30 cellular contexts compared by ENCODE assay signal in genomic region chr12:91074851-91075250, GRCh38. TPM values are rescaled to one million over a fixed set of nuclear protein-coding genes. Genes with fewer than 3 reads are reported as not detected.
DNase-seq lines count a peak whose midpoint lies in the region; ATAC-seq and TF ChIP-seq lines count a peak whose summit lies in the region.
"Had no signal": no experiment of that assay in that cellular context is flagged by ENCODE, and none has a peak within 500 bp of the region (broad histone marks: within the 10 kb centered on the region; RNA-seq: fewer than 3 reads in every experiment).

No MANE protein-coding gene starts in this region.

- peak overlapping the region; percentile 52 for H3K4me3 ChIP-seq in thoracic aorta
- H3K4me3 ChIP-seq in colonic mucosa, result no peak overlapping the region
- H3K4me3 ChIP-seq: HAP-1 had no signal

- H3K27ac ChIP-seq in thoracic aorta (peak overlapping the region in 1 of 2 donors; percentile 34), colonic mucosa (no peak overlapping the region)
- H3K27ac ChIP-seq: RWPE1 had no signal

- no peak overlapping the region for H3K4me3 Mint-ChIP-seq in chondrocyte (ENCODE audit: unreplicated experiment)
- H3K4me3 Mint-ChIP-seq: activated CD4-positive, alpha-beta memory T cell treated with anti-CD3 and anti-CD28 coated beads for 36 hours; activated naive CD4-positive, alpha-beta T cell treated with anti-CD3 and anti-CD28 coated beads, Interleukin-2, amount 50 U/mL, for 24 hours; CD8-positive, alpha-beta T cell; endodermal cell; IgD-negative memory B cell; immature natural killer cell; stimulated activated naive B cell treated with anti-CD40 and anti-IgM and Interleukin-4, amounts not matched to agents 10 μg/mL and 1 μg/mL and 100 μg/mL, for 72 hours; T-helper 1 cell treated with Interleukin-12 subunit alpha and Interleukin-12 subunit beta and Interleukin-4 antibody, amounts not matched to agents 30 μg/mL and 1 μg/mL, for 36 hours had no signal

- peaks cover 27% of the 10 kb centered on the region for H3K4me1 Mint-ChIP-seq in chondrocyte (ENCODE audit: low read depth)
- H3K4me1 Mint-ChIP-seq: activated naive CD4-positive, alpha-beta T cell treated with anti-CD3 and anti-CD28 coated beads, Interleukin-2, amount 50 U/mL, for 24 hours; IgD-negative memory B cell; immature natural killer cell; stimulated activated naive B cell treated with anti-CD40 and anti-IgM and Interleukin-4, amounts not matched to agents 10 μg/mL and 1 μg/mL and 100 μg/mL, for 72 hours had no signal

- ATAC-seq in thoracic aorta (ENCODE audit: insufficient number of reproducible peaks, low FRiP score, low read depth), result no peak
- no peak for ATAC-seq in GM19455 (IDR thresholded peaks at IDR 0.05; ENCODE audit: unreplicated experiment)
- ATAC-seq: activated CD4-positive, CD25-positive, alpha-beta regulatory T cell treated with anti-CD3 and anti-CD28 coated beads, Interleukin-2, amount 50 U/mL, for 24 hours; CD8-positive, alpha-beta T cell; esophagus mucosa; left colon; stimulated activated naive B cell treated with anti-CD40 and anti-IgM and Interleukin-4, amounts not matched to agents 10 μg/mL and 1 μg/mL and 100 μg/mL, for 72 hours had no signal

- H3K27me3 Mint-ChIP-seq in chondrocyte (ENCODE audit: low read depth), result no peaks in the 10 kb centered on the region
- H3K27me3 Mint-ChIP-seq: activated CD4-positive, alpha-beta memory T cell treated with anti-CD3 and anti-CD28 coated beads for 36 hours; IgD-negative memory B cell had no signal

- H3K36me3 ChIP-seq in thoracic aorta, result no peaks in the 10 kb centered on the region
- H3K36me3 ChIP-seq in colonic mucosa, result no peaks in the 10 kb centered on the region
- H3K36me3 ChIP-seq: HAP-1 had no signal

- H3K9me3 ChIP-seq in thoracic aorta (no peaks in the 10 kb centered on the region), colonic mucosa (no peaks in the 10 kb centered on the region)
- H3K9me3 ChIP-seq: HAP-1, SK-N-SH had no signal

- intact Hi-C loops in colonic mucosa (cut with DNase I), result no loop called here

- no peaks in the 10 kb centered on the region for H3K9me3 Mint-ChIP-seq in chondrocyte (ENCODE audit: low read depth)
- H3K9me3 Mint-ChIP-seq: activated CD4-positive, alpha-beta memory T cell treated with anti-CD3 and anti-CD28 coated beads for 36 hours; activated naive CD4-positive, alpha-beta T cell treated with anti-CD3 and anti-CD28 coated beads, Interleukin-2, amount 50 U/mL, for 24 hours; CD8-positive, alpha-beta T cell; endodermal cell; IgD-negative memory B cell; stimulated activated naive B cell treated with anti-CD40 and anti-IgM and Interleukin-4, amounts not matched to agents 10 μg/mL and 1 μg/mL and 100 μg/mL, for 72 hours; T-helper 1 cell treated with Interleukin-12 subunit alpha and Interleukin-12 subunit beta and Interleukin-4 antibody, amounts not matched to agents 30 μg/mL and 1 μg/mL, for 36 hours had no signal

- peak; percentile 8 for DNase-seq in NCI-H345 (lab: John Stamatoyannopoulos, UW)
- no peak for DNase-seq in NCI-H345 treated with DMSO at 0.1 percent for 48 hours (lab: John Stamatoyannopoulos, UW; ENCODE audit: unreplicated experiment)
- peak; percentile 9 for DNase-seq in NCI-H2029 (lab: John Stamatoyannopoulos, UW)
- DNase-seq in chondrocyte (ENCODE audit: low spot score), result no peak
- no peak for DNase-seq in thoracic aorta (ENCODE audit: low spot score)
- DNase-seq in C1 segment of cervical spinal cord (lab: John Stamatoyannopoulos, UW), result no peak
- DNase-seq in colonic mucosa, result no peak
- DNase-seq: activated CD4-positive, alpha-beta memory T cell treated with anti-CD3 and anti-CD28 coated beads for 36 hours; activated CD8-positive, alpha-beta memory T cell treated with anti-CD3 and anti-CD28 coated beads, Interleukin-2, amount 50 U/mL, for 4 hours; AML-193; anterior cingulate cortex; CD8-positive, alpha-beta T cell; endodermal cell; hypothalamus; immature natural killer cell; left colon; mesendoderm; NCI-H1417; NCI-H524; SK-N-SH; stimulated activated naive B cell treated with anti-CD40 and anti-IgM and Interleukin-4, amounts not matched to agents 10 μg/mL and 1 μg/mL and 100 μg/mL, for 72 hours had no signal

- peak overlapping the region; percentile 82 for H3K27ac Mint-ChIP-seq in chondrocyte (ENCODE audit: unreplicated experiment)
- H3K27ac Mint-ChIP-seq: activated CD4-positive, alpha-beta memory T cell treated with anti-CD3 and anti-CD28 coated beads for 36 hours; activated naive CD4-positive, alpha-beta T cell treated with anti-CD3 and anti-CD28 coated beads, Interleukin-2, amount 50 U/mL, for 24 hours; CD8-positive, alpha-beta T cell; endodermal cell; IgD-negative memory B cell; immature natural killer cell; stimulated activated naive B cell treated with anti-CD40 and anti-IgM and Interleukin-4, amounts not matched to agents 10 μg/mL and 1 μg/mL and 100 μg/mL, for 72 hours; T-helper 1 cell treated with Interleukin-12 subunit alpha and Interleukin-12 subunit beta and Interleukin-4 antibody, amounts not matched to agents 30 μg/mL and 1 μg/mL, for 36 hours had no signal

- TF ChIP-seq CTCF in chondrocyte (IDR thresholded peaks at IDR 0.05), result no peak
- TF ChIP-seq CTCF in thoracic aorta (IDR thresholded peaks at IDR 0.05), result no peak
- TF ChIP-seq CTCF in colonic mucosa (IDR thresholded peaks at IDR 0.05), result no peak

- H3K36me3 Mint-ChIP-seq in chondrocyte (ENCODE audit: low read depth), result no peaks in the 10 kb centered on the region
- H3K36me3 Mint-ChIP-seq: activated CD4-positive, alpha-beta memory T cell treated with anti-CD3 and anti-CD28 coated beads for 36 hours; activated naive CD4-positive, alpha-beta T cell treated with anti-CD3 and anti-CD28 coated beads, Interleukin-2, amount 50 U/mL, for 24 hours; CD8-positive, alpha-beta T cell; IgD-negative memory B cell; immature natural killer cell; stimulated activated naive B cell treated with anti-CD40 and anti-IgM and Interleukin-4, amounts not matched to agents 10 μg/mL and 1 μg/mL and 100 μg/mL, for 72 hours had no signal

- H3K4me1 ChIP-seq in thoracic aorta (ENCODE audit: control insufficient read depth in 1 of 2, low read depth in 2 of 2) (peaks cover 6 to 26% of the 10 kb centered on the region in 2 donors), colonic mucosa (no peaks in the 10 kb centered on the region)
- H3K4me1 ChIP-seq: HAP-1 had no signal

- H3K27me3 ChIP-seq in thoracic aorta (replicated peaks; ENCODE audit: insufficient read depth) (no peaks in the 10 kb centered on the region), colonic mucosa (no peaks in the 10 kb centered on the region)

- H3K9ac ChIP-seq in colonic mucosa (ENCODE audit: low read depth in 2 of 2, low read length in 2 of 2), result no peak overlapping the region
- H3K9ac ChIP-seq: SK-N-SH had no signal

RNA-seq across cellular contexts. Expression of gene KERA, which starts 17.0 kb away (rescaled TPM):
- total RNA-seq in chondrocyte, result not detected in 3 replicates
- not detected for total RNA-seq in thoracic aorta
- not detected for total RNA-seq in colonic mucosa
- total RNA-seq: activated CD4-positive, alpha-beta memory T cell treated with anti-CD3 and anti-CD28 coated beads for 36 hours; CD8-positive, alpha-beta T cell; endodermal cell; esophagus mucosa; left colon; posterior vena cava had no signal

RNA-seq across cellular contexts. Expression of gene LUM, which starts 36.4 kb away (rescaled TPM):
- 462 to 834 TPM (median 481 TPM) in 3 replicates for total RNA-seq in chondrocyte
- total RNA-seq in thoracic aorta, result 100 to 1,000 TPM; 138 to 257 TPM
- total RNA-seq in colonic mucosa, result 100 to 1,000 TPM in 1 of 2 donors, 10 to 100 TPM in 1; 26.1 to 102 TPM
- total RNA-seq: activated CD4-positive, alpha-beta memory T cell treated with anti-CD3 and anti-CD28 coated beads for 36 hours; CD8-positive, alpha-beta T cell had no signal

Comparison
In these comparisons a context has a peak if more than half of its experiments do, and no peak if none do; other contexts are left out.
1. DNase-seq: peak in NCI-H345 (single experiment) and NCI-H2029 (single experiment); none in NCI-H345 treated with DMSO at 0.1 percent for 48 hours (single experiment), chondrocyte (single experiment), thoracic aorta (single experiment), C1 segment of cervical spinal cord (0 of 14) and colonic mucosa (single experiment).